ENCODE assay signal across 5 cellular contexts in the genomic region with DNA sequence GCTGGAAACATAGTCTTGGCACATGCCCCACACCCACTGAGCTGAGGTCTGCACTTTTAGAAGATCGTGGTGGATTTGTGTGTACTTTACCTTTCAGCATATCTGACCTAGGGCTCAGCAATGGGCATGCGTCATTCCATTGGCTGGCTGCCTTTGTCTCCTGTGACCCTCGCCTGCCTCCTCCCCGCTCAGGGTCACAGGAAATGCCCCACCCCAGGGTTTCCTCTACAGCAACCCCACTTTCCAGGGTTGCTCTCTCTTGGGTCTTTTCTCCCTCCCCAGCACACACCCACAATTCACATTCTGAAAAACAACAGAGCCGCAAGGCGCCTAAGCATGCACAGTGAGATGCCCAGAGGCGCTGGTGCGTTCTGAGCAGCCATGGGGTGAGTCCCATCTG. TPM values are rescaled to one million over a fixed set of nuclear protein-coding genes. Genes with fewer than 3 reads are reported as not detected.
"Had no signal": no experiment of that assay in that cellular context is flagged by ENCODE, and none has a peak within 500 bp of the region (broad histone marks: within the 10 kb centered on the region; RNA-seq: fewer than 3 reads in every experiment).

No MANE protein-coding gene starts in this region.

RNA-seq across cellular contexts. Expression of gene CES1, which starts 29.2 kb away (rescaled TPM):
- total RNA-seq: HT-29, LHCN-M2, MCF 10A, RPMI7951, SJCRH30 had no signal
